In genomic region chr11:73342633-73343032, GRCh38 we compare ENCODE assay signal across 11 cellular contexts. TPM values are rescaled to one million over a fixed set of nuclear protein-coding genes. Genes with fewer than 3 reads are reported as not detected.
DNase-seq lines count a peak whose midpoint lies in the region; ATAC-seq lines count a peak whose summit lies in the region.
"Had no signal": no experiment of that assay in that cellular context is flagged by ENCODE, and none has a peak within 500 bp of the region (broad histone marks: within the 10 kb centered on the region; RNA-seq: fewer than 3 reads in every experiment).

No MANE protein-coding gene starts in this region.

- peak overlapping the region; percentile 73 for H3K27ac ChIP-seq in temporal lobe (ENCODE audit: low read depth, low read length)

- ATAC-seq in left lobe of liver = peak; percentile 42
- ATAC-seq in HG02840 (IDR thresholded peaks at IDR 0.05; ENCODE audit: low FRiP score, unreplicated experiment) = no peak
- no peak for ATAC-seq in GM19023 (IDR thresholded peaks at IDR 0.05; ENCODE audit: unreplicated experiment)

- DNase-seq in NCI-H1417 (lab: John Stamatoyannopoulos, UW) (peak in 2 of 3 experiments; percentile 76 to 79), NCI-H1417 treated with DMSO at 0.1 percent for 48 hours (lab: John Stamatoyannopoulos, UW) (no peak), dermis blood vessel endothelial cell (peak; percentile 41), left lobe of liver (ENCODE audit: low spot score) (no peak), GM03348 (ENCODE audit: low spot score) (no peak)
- DNase-seq: activated CD4-positive, alpha-beta T cell treated with anti-CD3 and anti-CD28 coated beads for 48 hours; NCI-H82; stimulated activated CD4-positive, alpha-beta T cell treated with anti-CD3 and anti-CD28 coated beads, Interleukin-2, amount 100 ng/mL, for 24 hours had no signal

RNA-seq across cellular contexts. Expression of gene RELT, which starts 33.6 kb away (rescaled TPM):
- total RNA-seq in dermis blood vessel endothelial cell (6.7 and 7.8 TPM in 2 replicates), left lobe of liver (1.4 TPM), temporal lobe (1.5 TPM)

RNA-seq across cellular contexts. Expression of gene ARHGEF17, which starts 34.6 kb away (rescaled TPM):
- 25.0 and 55.4 TPM in 2 replicates for total RNA-seq in dermis blood vessel endothelial cell
- total RNA-seq in left lobe of liver = 6.8 TPM
- 17.9 TPM for total RNA-seq in temporal lobe

Comparison
In these comparisons a context has a peak if more than half of its experiments do, and no peak if none do; other contexts are left out.
1. DNase-seq: peak in NCI-H1417 (2 of 3) and dermis blood vessel endothelial cell (single experiment); none in NCI-H1417 treated with DMSO at 0.1 percent for 48 hours (single experiment), left lobe of liver (single experiment) and GM03348 (single experiment).